8 cellular contexts compared by ENCODE assay signal in genomic region chr7:111741811-111742240, GRCh38.
DNase-seq lines count a peak whose midpoint lies in the region; ATAC-seq and TF ChIP-seq lines count a peak whose summit lies in the region.

No MANE protein-coding gene starts in this region.

- peak; percentile 96 for ATAC-seq in GM18499 (IDR thresholded peaks at IDR 0.05; ENCODE audit: insufficient read depth, unreplicated experiment)
- peak; percentile 94 for ATAC-seq in HG02759 (IDR thresholded peaks at IDR 0.05; ENCODE audit: unreplicated experiment)
- ATAC-seq in lung (ENCODE audit: insufficient read depth, low FRiP score): peak; percentile 78

- H3K4me3 ChIP-seq in dorsolateral prefrontal cortex (no peak overlapping the region), lung (no peak overlapping the region)

- peaks cover 0 to 2% of the 10 kb centered on the region in 2 donors for H3K9me3 ChIP-seq in lung (ENCODE audit: control insufficient read depth in 2 of 2, insufficient read depth in 1 of 2, low read length in 1 of 2)

- WGBS in lung, 2 donors: 48 to 55% methylated on average over 8 of the region's 8 CpGs

- intact Hi-C loops in dorsolateral prefrontal cortex (cut with DNase I): loop anchor here (2.0 to 10.0 kb wide), 6 partner anchors 113 to 755 kb away; no protein-coding TSS in a partner anchor

- H3K27me3 ChIP-seq in dorsolateral prefrontal cortex: no peaks in the 10 kb centered on the region
- no peaks in the 10 kb centered on the region for H3K27me3 ChIP-seq in lung (ENCODE audit: control insufficient read depth, insufficient read depth)

- H3K36me3 ChIP-seq in lung (ENCODE audit: control insufficient read depth in 2 of 2, insufficient read depth in 2 of 2, low read length in 2 of 2): peaks cover 0 to 21% of the 10 kb centered on the region in 2 donors

- H3K4me1 ChIP-seq in lung (ENCODE audit: control insufficient read depth in 2 of 2, insufficient read depth in 2 of 2, low read length in 2 of 2): no peaks in the 10 kb centered on the region

- H3K27ac ChIP-seq in dorsolateral prefrontal cortex (peak overlapping the region in 48 of 59 donors; percentile 1 to 79 (median 52)), lung (ENCODE audit: low read depth in 1 of 2, low read length in 1 of 2) (no peak overlapping the region)

- TF ChIP-seq CTCF in dorsolateral prefrontal cortex (IDR thresholded peaks at IDR 0.05 in 54 of 56, conservative IDR thresholded peaks at IDR 0.05 in 2 of 56; ENCODE audit: low read depth in 1 of 56, partially characterized antibody in 56 of 56) (peak; percentile 42 to 87 (median 78)), lung (IDR thresholded peaks at IDR 0.05; ENCODE audit: control extremely low read depth, extremely low read depth) (peak; percentile 14)

- DNase-seq in AG20443 (ENCODE audit: low spot score) (peak; percentile 79), NCI-H1092 treated with DMSO at 0.1 percent for 48 hours (lab: John Stamatoyannopoulos, UW) (peak; percentile 78), SKM-1 (lab: John Stamatoyannopoulos, UW; ENCODE audit: unreplicated experiment) (peak; percentile 37), dorsolateral prefrontal cortex (peak in 7 of 10 donors; percentile 46 to 81 (median 68)), lung (ENCODE audit: low spot score) (no peak), superior temporal gyrus (ENCODE audit: extremely low spot score) (peak; percentile 93)

Comparison
In these comparisons a context has a peak if more than half of its experiments do, and no peak if none do; other contexts are left out.
1. H3K27ac ChIP-seq: peak in dorsolateral prefrontal cortex (48 of 59); none in lung (0 of 2).
2. Peak in every context shown above with its lines, with median percentiles within 50 percentile points of each other: ATAC-seq.